Comparison of ENCODE assay signal across 20 cellular contexts in genomic region chr1:218421531-218421930, GRCh38.
DNase-seq lines count a peak whose midpoint lies in the region; ATAC-seq, FAIRE-seq and TF ChIP-seq lines count a peak whose summit lies in the region.
"Had no signal": no experiment of that assay in that cellular context is flagged by ENCODE, and none has a peak within 500 bp of the region (broad histone marks: within the 10 kb centered on the region; RNA-seq: fewer than 3 reads in every experiment).

No MANE protein-coding gene starts in this region.

- no peak overlapping the region for H2BK12ac ChIP-seq in trophoblast cell (ENCODE audit: low read length)

- H3K9me3 ChIP-seq in PC-3 (ENCODE audit: low read length) (no peaks in the 10 kb centered on the region), endothelial cell of umbilical vein (replicated peaks; ENCODE audit: control insufficient read depth, insufficient read depth, low read length) (no peaks in the 10 kb centered on the region), psoas muscle (no peaks in the 10 kb centered on the region), trophoblast cell (ENCODE audit: insufficient read depth, low read depth, low read length) (peaks cover 2% of the 10 kb centered on the region)
- H3K9me3 ChIP-seq: sigmoid colon, testis, vagina had no signal

- H3F3A ChIP-seq in PC-3 (ENCODE audit: low read length, unreplicated experiment): peaks cover 10% of the 10 kb centered on the region

- H3K4ac ChIP-seq in trophoblast cell (ENCODE audit: low read depth, low read length): no peak overlapping the region

- no peak overlapping the region for H3K9ac ChIP-seq in PC-3 (ENCODE audit: low read length)
- H3K9ac ChIP-seq in endothelial cell of umbilical vein (replicated peaks; ENCODE audit: extremely low read depth, insufficient read depth, low read length): no peak overlapping the region
- H3K9ac ChIP-seq in trophoblast cell (ENCODE audit: low read length): no peak overlapping the region

- H4K20me1 ChIP-seq in PC-3 (ENCODE audit: low read length): no peaks in the 10 kb centered on the region
- no peaks in the 10 kb centered on the region for H4K20me1 ChIP-seq in endothelial cell of umbilical vein (replicated peaks; ENCODE audit: control insufficient read depth, extremely low read depth, insufficient read depth, low read length)

- BruUV-seq in PC-3 (replicated peaks; lab: Mats Ljungman, UMichigan) (no TSS peak), endothelial cell of umbilical vein (replicated peaks; lab: Mats Ljungman, UMichigan) (no TSS peak)

- H3K9me1 ChIP-seq in endothelial cell of umbilical vein (replicated peaks; ENCODE audit: control insufficient read depth, extremely low read depth, insufficient read depth, low read length): no peaks in the 10 kb centered on the region

- H3K27me3 ChIP-seq in PC-3 (ENCODE audit: low read length) (no peaks in the 10 kb centered on the region), endothelial cell of umbilical vein (ENCODE audit: control insufficient read depth in 2 of 2, insufficient read depth in 2 of 2, low read length in 2 of 2) (no peaks in the 10 kb centered on the region), psoas muscle (ENCODE audit: insufficient read depth in 3 of 3, low read length in 2 of 3) (no peaks in the 10 kb centered on the region), trophoblast cell (ENCODE audit: insufficient read depth, low read length) (no peaks in the 10 kb centered on the region)
- H3K27me3 ChIP-seq: sigmoid colon, testis, vagina had no signal

- ATAC-seq in PC-3: peak; percentile 16
- peak in 3 of 4 donors; percentile 71 to 79 (median 75) for ATAC-seq in psoas muscle
- no peak for ATAC-seq in GM18868 (IDR thresholded peaks at IDR 0.05; ENCODE audit: unreplicated experiment)

- H3K18ac ChIP-seq in trophoblast cell (ENCODE audit: low read length): no peak overlapping the region

- TF ChIP-seq CTCF in PC-3 (conservative IDR thresholded peaks at IDR 0.05; ENCODE audit: low read depth, low read length): no peak
- no peak for TF ChIP-seq CTCF in endothelial cell of umbilical vein (IDR thresholded peaks at IDR 0.05; ENCODE audit: extremely low read depth in 1 of 2, insufficient read depth in 1 of 2, low read depth in 1 of 2, low read length in 2 of 2)
- no peak for TF ChIP-seq CTCF in psoas muscle (IDR thresholded peaks at IDR 0.05)

- FAIRE-seq in endothelial cell of umbilical vein (lab: Jason Lieb, UNC): no peak
- FAIRE-seq: D721Med had no signal

- dilution Hi-C loops in endothelial cell of umbilical vein (cut with MboI; ENCODE audit: extremely low pct_ligation_motif_present, low sequenced_read_pairs): no loop called here

- H4K12ac ChIP-seq in trophoblast cell (ENCODE audit: low read depth, low read length): no peak overlapping the region

- H2BK120ac ChIP-seq in trophoblast cell (ENCODE audit: insufficient read depth, low read length, poor library complexity): no peak overlapping the region

- intact Hi-C loops in PC-3 (cut with micrococcal nuclease): no loop called here
- intact Hi-C loops in endothelial cell of umbilical vein (cut with micrococcal nuclease): no loop called here
- intact Hi-C loops in psoas muscle (cut with DNase I): no loop called here

- H4K91ac ChIP-seq in trophoblast cell (ENCODE audit: low read depth, low read length): no peak overlapping the region

- H3K14ac ChIP-seq in trophoblast cell (ENCODE audit: low read length): no peak overlapping the region

- POLR2A ChIA-PET in PC-3 (lab: Charles Lee; ENCODE audit: unreplicated experiment) (no interaction called here), endothelial cell of umbilical vein (lab: Charles Lee) (no interaction called here)

- H3K9me2 ChIP-seq in PC-3 (replicated peaks; ENCODE audit: low read length): no peaks in the 10 kb centered on the region

- H3K23ac ChIP-seq in trophoblast cell (ENCODE audit: low read length): no peak overlapping the region

- H2AFZ ChIP-seq in PC-3 (ENCODE audit: low read length) (no peak overlapping the region), endothelial cell of umbilical vein (ENCODE audit: low read depth, low read length) (no peak overlapping the region), trophoblast cell (ENCODE audit: insufficient read depth, low read length, poor library complexity) (no peak overlapping the region)

- no peaks in the 10 kb centered on the region for H3K79me1 ChIP-seq in trophoblast cell (ENCODE audit: low read length)

- no peak overlapping the region for H3K4me3 ChIP-seq in PC-3 (ENCODE audit: low read length)
- no peak overlapping the region for H3K4me3 ChIP-seq in endothelial cell of umbilical vein (replicated peaks in 1 of 3; ENCODE audit: insufficient read depth in 1 of 3, low read depth in 1 of 3, low read length in 3 of 3)
- H3K4me3 ChIP-seq in psoas muscle: no peak overlapping the region
- no peak overlapping the region for H3K4me3 ChIP-seq in trophoblast cell (ENCODE audit: low read depth, low read length)
- H3K4me3 ChIP-seq: sigmoid colon, testis, vagina had no signal

- H2BK5ac ChIP-seq in trophoblast cell (ENCODE audit: low read depth, low read length, poor library complexity): no peak overlapping the region

- no peak overlapping the region for H3K4me2 ChIP-seq in PC-3 (ENCODE audit: low read length)
- H3K4me2 ChIP-seq in endothelial cell of umbilical vein (ENCODE audit: insufficient read depth, low read length): no peak overlapping the region
- no peak overlapping the region for H3K4me2 ChIP-seq in trophoblast cell (ENCODE audit: low read length)

- peak; percentile 43 for DNase-seq in ELR (ENCODE audit: low read depth)
- peak; percentile 70 for DNase-seq in PC-3
- DNase-seq in endothelial cell of umbilical vein (ENCODE audit: low read depth, low spot score): no peak
- DNase-seq in psoas muscle: no peak
- no peak for DNase-seq in NCI-H446 treated with DMSO at 0.1 percent for 48 hours (lab: John Stamatoyannopoulos, UW)
- no peak for DNase-seq in DMS 273 treated with DMSO at 0.1 percent for 48 hours (lab: John Stamatoyannopoulos, UW)
- no peak for DNase-seq in trophoblast cell
- DNase-seq: activated CD4-positive, alpha-beta T cell treated with anti-CD3 and anti-CD28 coated beads for 4 hours; activated CD8-positive, alpha-beta memory T cell treated with anti-CD3 and anti-CD28 coated beads for 24 hours; activated gamma-delta T cell treated with Interleukin-2 at 50 U/mL for 16 hours; activated T-cell treated with anti-CD3 and anti-CD28 coated beads, Interleukin-2, amount 50 U/mL, for 24 hours; H7; NCI-H1105; sigmoid colon; stimulated activated CD4-positive, alpha-beta T cell treated with anti-CD3 and anti-CD28 coated beads, Interleukin-15, amount 100 ng/mL, for 24 hours; stimulated activated naive CD4-positive, alpha-beta T cell; testis had no signal

- H3K79me2 ChIP-seq in PC-3 (ENCODE audit: low read length): peaks cover 73% of the 10 kb centered on the region
- H3K79me2 ChIP-seq in endothelial cell of umbilical vein (ENCODE audit: control insufficient read depth, insufficient read depth, low read length): no peaks in the 10 kb centered on the region
- no peaks in the 10 kb centered on the region for H3K79me2 ChIP-seq in trophoblast cell (ENCODE audit: control insufficient read depth, insufficient read depth, low read length, poor library complexity)

- H3K27ac ChIP-seq in PC-3 (ENCODE audit: low read length) (peak overlapping the region; percentile 15; the same call in 1 of the 2 replicates), endothelial cell of umbilical vein (ENCODE audit: insufficient read depth, low read depth, low read length) (no peak overlapping the region), psoas muscle (peak overlapping the region; percentile 47), trophoblast cell (ENCODE audit: low read depth, low read length) (no peak overlapping the region)
- H3K27ac ChIP-seq: testis, vagina had no signal

- no peak overlapping the region for H2AK5ac ChIP-seq in trophoblast cell (ENCODE audit: low read length)

- H3K4me1 ChIP-seq in PC-3 (ENCODE audit: insufficient read depth, low read length): peaks cover 42% of the 10 kb centered on the region
- H3K4me1 ChIP-seq in endothelial cell of umbilical vein (ENCODE audit: control insufficient read depth, extremely low read depth, insufficient read depth, low read length): no peaks in the 10 kb centered on the region
- peaks cover 18% of the 10 kb centered on the region for H3K4me1 ChIP-seq in psoas muscle
- H3K4me1 ChIP-seq in trophoblast cell (ENCODE audit: control insufficient read depth in 1 of 2, insufficient read depth in 2 of 2, low read length in 2 of 2): no peaks in the 10 kb centered on the region
- H3K4me1 ChIP-seq: testis, vagina had no signal

- H4K8ac ChIP-seq in trophoblast cell (ENCODE audit: low read depth, low read length): no peak overlapping the region

- TF ChIP-seq POLR2A in endothelial cell of umbilical vein (IDR thresholded peaks at IDR 0.05; ENCODE audit: low read depth, low read length): no peak

- H3K36me3 ChIP-seq in PC-3 (ENCODE audit: low read depth, low read length) (peaks cover 42% of the 10 kb centered on the region), endothelial cell of umbilical vein (ENCODE audit: control insufficient read depth in 2 of 2, extremely low read depth in 1 of 2, insufficient read depth in 2 of 2, low read length in 2 of 2) (no peaks in the 10 kb centered on the region), psoas muscle (ENCODE audit: insufficient read depth in 1 of 2, low read depth in 1 of 2) (no peaks in the 10 kb centered on the region), trophoblast cell (ENCODE audit: control insufficient read depth in 1 of 2, insufficient read depth in 2 of 2, low read length in 2 of 2) (no peaks in the 10 kb centered on the region)
- H3K36me3 ChIP-seq: sigmoid colon, vagina had no signal

- CTCF ChIA-PET in PC-3 (lab: Charles Lee) (interaction anchor here (0.6 kb wide), 1 partner anchor 41 kb away, joined by 4 read pairs; no protein-coding TSS in a partner anchor), endothelial cell of umbilical vein (lab: Charles Lee) (interaction anchor here (0.6 to 0.7 kb wide), 2 partner anchors 31 to 645 kb away, joined by 3 read pairs; no protein-coding TSS in a partner anchor)

TF ChIP-seq in endothelial cell of umbilical vein, 7 proteins besides CTCF, POLR2A, EP300 and RAD21:
- TF ChIP-seq FOS (IDR thresholded peaks at IDR 0.05; ENCODE audit: borderline replicate concordance, insufficient read depth, low read length) (no peak), MAX (IDR thresholded peaks at IDR 0.05; ENCODE audit: insufficient read depth, insufficient read length) (no peak), JUN (IDR thresholded peaks at IDR 0.05; ENCODE audit: borderline replicate concordance, insufficient read depth, insufficient read length, low read depth) (peak; percentile 10)

Comparison
In these comparisons a context has a peak if more than half of its experiments do, and no peak if none do; other contexts are left out.
1. DNase-seq: peak in ELR (single experiment) and PC-3 (single experiment); none in endothelial cell of umbilical vein (single experiment), psoas muscle (0 of 2), NCI-H446 treated with DMSO at 0.1 percent for 48 hours (single experiment), DMS 273 treated with DMSO at 0.1 percent for 48 hours (single experiment) and trophoblast cell (0 of 2).
2. H3K27ac ChIP-seq: peak in PC-3 (single experiment) and psoas muscle (single experiment); none in endothelial cell of umbilical vein (single experiment) and trophoblast cell (single experiment).